In the genomic region with DNA sequence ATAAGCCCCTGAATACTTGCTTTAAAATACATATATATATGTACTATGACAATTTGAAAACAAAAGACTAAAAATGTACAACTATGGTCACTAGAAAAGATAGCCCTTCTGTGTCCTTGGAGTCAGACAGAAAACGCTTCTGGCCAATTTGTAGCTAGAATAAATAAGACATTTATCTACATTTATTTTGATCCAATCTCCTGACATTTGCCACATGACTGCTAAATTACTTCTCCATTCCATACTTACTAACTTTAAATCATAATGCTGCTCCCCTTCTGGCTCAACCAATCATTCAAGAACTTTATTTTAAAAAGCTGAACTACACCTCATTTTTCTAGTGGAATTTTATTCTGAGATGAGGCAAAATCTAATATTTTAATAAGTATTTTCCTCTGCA, we compare ENCODE assay signal across 9 cellular contexts.
DNase-seq lines count a peak whose midpoint lies in the region; ATAC-seq and TF ChIP-seq lines count a peak whose summit lies in the region.
"Had no signal": no experiment of that assay in that cellular context is flagged by ENCODE, and none has a peak within 500 bp of the region (broad histone marks: within the 10 kb centered on the region; RNA-seq: fewer than 3 reads in every experiment).

No MANE protein-coding gene starts in this region.

- H3K27me3 ChIP-seq in heart left ventricle (no peaks in the 10 kb centered on the region), right lobe of liver (no peaks in the 10 kb centered on the region), thoracic aorta (replicated peaks; ENCODE audit: insufficient read depth) (no peaks in the 10 kb centered on the region), endodermal cell (ENCODE audit: control insufficient read depth, insufficient read depth, low read length, poor library complexity, severe bottlenecking) (no peaks in the 10 kb centered on the region)

- peaks cover 52% of the 10 kb centered on the region for H3K4me1 Mint-ChIP-seq in endodermal cell
- peaks cover 48% of the 10 kb centered on the region for H3K4me1 Mint-ChIP-seq in progenitor cell of endocrine pancreas (ENCODE audit: low read depth)

- DNase-seq in heart left ventricle (no peak), Right ventricle myocardium superior (no peak), right lobe of liver (no peak), thoracic aorta (ENCODE audit: low spot score) (no peak), endodermal cell (no peak), progenitor cell of endocrine pancreas (ENCODE audit: low spot score, unreplicated experiment) (no peak), NCI-H146 treated with DMSO at 0.1 percent for 48 hours (lab: John Stamatoyannopoulos, UW; ENCODE audit: unreplicated experiment) (no peak)
- DNase-seq in activated naive CD4-positive, alpha-beta T cell treated with anti-CD3 and anti-CD28 coated beads, Interleukin-2, amount 50 U/mL, for 72 hours (ENCODE audit: low spot score in 2 of 2), result no peak

- ATAC-seq in heart left ventricle (no peak), Right ventricle myocardium superior (ENCODE audit: poor library complexity) (no peak), right lobe of liver (no peak), thoracic aorta (ENCODE audit: insufficient number of reproducible peaks, low FRiP score, low read depth) (no peak)
- ATAC-seq in activated naive CD4-positive, alpha-beta T cell treated with anti-CD3 and anti-CD28 coated beads, Interleukin-2, amount 50 U/mL, for 72 hours, result no peak

- no peaks in the 10 kb centered on the region for H3K9me3 ChIP-seq in heart left ventricle
- H3K9me3 ChIP-seq in right lobe of liver, result no peaks in the 10 kb centered on the region
- no peaks in the 10 kb centered on the region for H3K9me3 ChIP-seq in thoracic aorta
- no peaks in the 10 kb centered on the region for H3K9me3 ChIP-seq in endodermal cell (ENCODE audit: control insufficient read depth, low read length)

- H3K27ac ChIP-seq in heart left ventricle (peak overlapping the region in 4 of 12 donors; percentile 62 to 75 (median 68)), right lobe of liver (peak overlapping the region in 2 of 3 donors; percentile 33 to 69), thoracic aorta (no peak overlapping the region), endodermal cell (ENCODE audit: low read depth, low read length) (no peak overlapping the region)

- peak overlapping the region in 7 of 12 donors; percentile 52 to 66 (median 61) for H3K4me3 ChIP-seq in heart left ventricle
- H3K4me3 ChIP-seq in right lobe of liver, result peak overlapping the region in 1 of 3 donors; percentile 40
- peak overlapping the region; percentile 70 for H3K4me3 ChIP-seq in thoracic aorta
- no peak overlapping the region for H3K4me3 ChIP-seq in endodermal cell (ENCODE audit: low read length)

- no peaks in the 10 kb centered on the region for H3K9me3 Mint-ChIP-seq in activated naive CD4-positive, alpha-beta T cell treated with anti-CD3 and anti-CD28 coated beads, Interleukin-2, amount 50 U/mL, for 72 hours
- H3K9me3 Mint-ChIP-seq in endodermal cell, result no peaks in the 10 kb centered on the region
- no peaks in the 10 kb centered on the region for H3K9me3 Mint-ChIP-seq in progenitor cell of endocrine pancreas (ENCODE audit: low read depth)
- H3K9me3 Mint-ChIP-seq: activated T-helper 2 cell treated with anti-CD3 and anti-CD28 coated beads, Interferon-gamma antibody, Interleukin-2, Interleukin-4, amounts not matched to agents 10 μg/mL and 5 μg/mL and 100 μg/mL, durations not matched to agents 14 hours and 24 hours and 36 hours had no signal

- H3K36me3 ChIP-seq in heart left ventricle (no peaks in the 10 kb centered on the region), right lobe of liver (no peaks in the 10 kb centered on the region), thoracic aorta (no peaks in the 10 kb centered on the region), endodermal cell (ENCODE audit: control insufficient read depth, insufficient read depth, low read length) (no peaks in the 10 kb centered on the region)

- no peak overlapping the region for H3K4me3 Mint-ChIP-seq in endodermal cell
- H3K4me3 Mint-ChIP-seq in progenitor cell of endocrine pancreas (ENCODE audit: low read depth), result no peak overlapping the region

- peaks cover 0 to 12% of the 10 kb centered on the region in 2 donors for H3K36me3 Mint-ChIP-seq in activated naive CD4-positive, alpha-beta T cell treated with anti-CD3 and anti-CD28 coated beads, Interleukin-2, amount 50 U/mL, for 72 hours
- H3K36me3 Mint-ChIP-seq in endodermal cell (ENCODE audit: low read depth) (no peaks in the 10 kb centered on the region), progenitor cell of endocrine pancreas (ENCODE audit: insufficient read depth) (no peaks in the 10 kb centered on the region)

- H3K27me3 Mint-ChIP-seq in endodermal cell (ENCODE audit: insufficient read depth) (no peaks in the 10 kb centered on the region), progenitor cell of endocrine pancreas (no peaks in the 10 kb centered on the region)

- TF ChIP-seq POLR2A in heart left ventricle (IDR thresholded peaks at IDR 0.05), result no peak
- TF ChIP-seq POLR2A in right lobe of liver (IDR thresholded peaks at IDR 0.05), result no peak

- peaks cover 6 to 84% (median 34%) of the 10 kb centered on the region in 12 donors for H3K4me1 ChIP-seq in heart left ventricle
- peaks cover 0 to 59% (median 18%) of the 10 kb centered on the region in 4 donors for H3K4me1 ChIP-seq in right lobe of liver
- H3K4me1 ChIP-seq in thoracic aorta (ENCODE audit: control insufficient read depth in 1 of 2, low read depth in 2 of 2), result peaks cover 17 to 27% of the 10 kb centered on the region in 2 donors
- H3K4me1 ChIP-seq in endodermal cell (ENCODE audit: control insufficient read depth, insufficient read depth, low read length), result peaks cover 13% of the 10 kb centered on the region

- no peak overlapping the region for H3K9ac ChIP-seq in endodermal cell (ENCODE audit: extremely low read depth, low read length, poor library complexity, severe bottlenecking)

- TF ChIP-seq CTCF in heart left ventricle (IDR thresholded peaks at IDR 0.05) (no peak), right lobe of liver (IDR thresholded peaks at IDR 0.05) (no peak), thoracic aorta (IDR thresholded peaks at IDR 0.05) (no peak), endodermal cell (conservative IDR thresholded peaks at IDR 0.05) (no peak), progenitor cell of endocrine pancreas (IDR thresholded peaks at IDR 0.05; ENCODE audit: unreplicated experiment) (no peak)

- intact Hi-C loops in heart left ventricle (cut with DNase I), result loop anchor here in 6 of 10 donors (5.0 to 10.0 kb wide), 4 partner anchors 66 to 81 kb away; a partner anchor contains a TSS
- intact Hi-C loops in Right ventricle myocardium superior (cut with DNase I), result no loop called here
- intact Hi-C loops in right lobe of liver (cut with DNase I), result no loop called here

- 19 to 33% (median 29%) methylated on average over 1 of the region's 1 CpG for WGBS in heart left ventricle, 4 donors
- 0% methylated on average over 1 of the region's 1 CpG for WGBS in right lobe of liver (ENCODE audit: insufficient coverage, low coverage, low lambda C conversion rate, missing lambda C conversion rate)
- WGBS in endodermal cell (ENCODE audit: insufficient coverage in 1 of 2, insufficient read length in 1 of 2), 2 experiments, result 88% methylated on average over 1 of the region's 1 CpG; no CpG with 5 or more reads in 1 of the 2 experiments

- H3K27ac Mint-ChIP-seq in activated naive CD4-positive, alpha-beta T cell treated with anti-CD3 and anti-CD28 coated beads, Interleukin-2, amount 50 U/mL, for 72 hours, result peak overlapping the region; percentile 52 to 86
- no peak overlapping the region for H3K27ac Mint-ChIP-seq in endodermal cell
- H3K27ac Mint-ChIP-seq in progenitor cell of endocrine pancreas, result no peak overlapping the region

Comparison
In these comparisons a context has a peak if more than half of its experiments do, and no peak if none do; other contexts are left out.
1. intact Hi-C loops: an anchor here in heart left ventricle (5.0 to 10.0 kb wide); none called in Right ventricle myocardium superior and right lobe of liver.
2. H3K27ac ChIP-seq: peak in right lobe of liver (2 of 3); none in thoracic aorta (0 of 2) and endodermal cell (single experiment).
3. H3K27ac Mint-ChIP-seq: peak in activated naive CD4-positive, alpha-beta T cell treated with anti-CD3 and anti-CD28 coated beads, Interleukin-2, amount 50 U/mL, for 72 hours (2 of 2); none in endodermal cell (single experiment) and progenitor cell of endocrine pancreas (single experiment).